ENCODE assay signal across 11 cellular contexts in genomic region chr15:70535071-70535954, GRCh38.
DNase-seq lines count a peak whose midpoint lies in the region; ATAC-seq and TF ChIP-seq lines count a peak whose summit lies in the region.
"Had no signal": no experiment of that assay in that cellular context is flagged by ENCODE, and none has a peak within 500 bp of the region (broad histone marks: within the 10 kb centered on the region; RNA-seq: fewer than 3 reads in every experiment).

No MANE protein-coding gene starts in this region.

- H3K4me3 Mint-ChIP-seq in T-helper 1 cell treated with Interleukin-12 subunit alpha and Interleukin-12 subunit beta and Interleukin-4 antibody, amounts not matched to agents 30 μg/mL and 1 μg/mL, for 36 hours = peak overlapping the region; percentile 79
- no peak overlapping the region for H3K4me3 Mint-ChIP-seq in H9

- no CpG with 5 or more reads among the region's 11 CpGs for WGBS in trophoblast cell (ENCODE audit: extremely low coverage, insufficient coverage, insufficient read length)
- no CpG with 5 or more reads among the region's 11 CpGs for WGBS in H9 (ENCODE audit: extremely low coverage, insufficient read length, low lambda C conversion rate)

- H3K56ac ChIP-seq in H9 (ENCODE audit: insufficient read length, low read depth, low read length) = no peak overlapping the region

- peak overlapping the region; percentile 68 for H3K27ac Mint-ChIP-seq in T-helper 1 cell treated with Interleukin-12 subunit alpha and Interleukin-12 subunit beta and Interleukin-4 antibody, amounts not matched to agents 30 μg/mL and 1 μg/mL, for 36 hours
- peak overlapping the region; percentile 66 to 93 for H3K27ac Mint-ChIP-seq in activated naive CD4-positive, alpha-beta T cell treated with anti-CD3 and anti-CD28 coated beads, Interleukin-2, amount 50 U/mL, for 72 hours
- H3K27ac Mint-ChIP-seq in H9 = no peak overlapping the region

- no peak overlapping the region for H3T11ph ChIP-seq in H9 (ENCODE audit: low read length)

- H3K4me3 ChIP-seq in trophoblast cell (ENCODE audit: low read depth, low read length) = no peak overlapping the region
- H3K4me3 ChIP-seq: lung had no signal

- no peak overlapping the region for H2BK5ac ChIP-seq in trophoblast cell (ENCODE audit: low read depth, low read length, poor library complexity)
- H2BK5ac ChIP-seq in H9 (ENCODE audit: insufficient read length, low read length) = no peak overlapping the region

- in situ Hi-C loops in GM13977 (cut with MboI; ENCODE audit: low pct_unique_long_range_greater_than_20kb, low sequenced_read_pairs, unreplicated experiment) = no loop called here

- H3K23me2 ChIP-seq in H9 (ENCODE audit: insufficient read length, low read depth, low read length, poor library complexity, severe bottlenecking) = no peaks in the 10 kb centered on the region

- H3K4me1 ChIP-seq in trophoblast cell (ENCODE audit: control insufficient read depth in 1 of 2, insufficient read depth in 2 of 2, low read length in 2 of 2) (peaks cover 0 to 4% of the 10 kb centered on the region in 2 experiments), H9 (ENCODE audit: insufficient read depth, low read length) (no peaks in the 10 kb centered on the region; the same call in 1 of the 2 replicates)

- no peak overlapping the region for H2BK120ac ChIP-seq in trophoblast cell (ENCODE audit: insufficient read depth, low read length, poor library complexity)
- no peak overlapping the region for H2BK120ac ChIP-seq in H9 (ENCODE audit: low read depth, low read length, poor library complexity, severe bottlenecking)

- no peak overlapping the region for H3K4ac ChIP-seq in trophoblast cell (ENCODE audit: low read depth, low read length)
- H3K4ac ChIP-seq in H9 (ENCODE audit: low read depth, low read length) = no peak overlapping the region

- H3K79me2 ChIP-seq in trophoblast cell (ENCODE audit: control insufficient read depth, insufficient read depth, low read length, poor library complexity) (no peaks in the 10 kb centered on the region), H9 (ENCODE audit: insufficient read depth, low read length) (no peaks in the 10 kb centered on the region)

- H3K4me2 ChIP-seq in trophoblast cell (ENCODE audit: low read length) (no peak overlapping the region), H9 (ENCODE audit: insufficient read depth, insufficient read length, low read length) (no peak overlapping the region)

- H3K27ac ChIP-seq in trophoblast cell (ENCODE audit: low read depth, low read length) (no peak overlapping the region), H9 (ENCODE audit: insufficient read length, low read depth, low read length) (no peak overlapping the region)
- H3K27ac ChIP-seq: epithelial cell of prostate had no signal

- H3K27me3 ChIP-seq in trophoblast cell (ENCODE audit: insufficient read depth, low read length) (peaks cover 3% of the 10 kb centered on the region), H9 (ENCODE audit: insufficient read depth, low read length) (no peaks in the 10 kb centered on the region)

- H3K4me1 Mint-ChIP-seq in T-helper 1 cell treated with Interleukin-12 subunit alpha and Interleukin-12 subunit beta and Interleukin-4 antibody, amounts not matched to agents 30 μg/mL and 1 μg/mL, for 36 hours (ENCODE audit: low read depth) = peaks cover 32% of the 10 kb centered on the region
- peaks cover 29 to 33% of the 10 kb centered on the region in 2 experiments for H3K4me1 Mint-ChIP-seq in H9

- no peak overlapping the region for H2BK12ac ChIP-seq in trophoblast cell (ENCODE audit: low read length)
- H2BK12ac ChIP-seq in H9 (ENCODE audit: insufficient read length, low read depth, low read length) = no peak overlapping the region

- H3K14ac ChIP-seq in trophoblast cell (ENCODE audit: low read length) (no peak overlapping the region), H9 (ENCODE audit: insufficient read depth, low read length) (no peak overlapping the region)

- H4K20me1 ChIP-seq in H9 (ENCODE audit: control insufficient read depth, insufficient read depth, insufficient read length) = no peaks in the 10 kb centered on the region

- ATAC-seq in activated naive CD4-positive, alpha-beta T cell treated with anti-CD3 and anti-CD28 coated beads, Interleukin-2, amount 50 U/mL, for 72 hours = peak; percentile 81 to 82
- ATAC-seq in HG03565 (IDR thresholded peaks at IDR 0.05; ENCODE audit: unreplicated experiment) = no peak
- ATAC-seq in HG03432 (IDR thresholded peaks at IDR 0.05; ENCODE audit: unreplicated experiment) = no peak

- H3K9me3 Mint-ChIP-seq in T-helper 1 cell treated with Interleukin-12 subunit alpha and Interleukin-12 subunit beta and Interleukin-4 antibody, amounts not matched to agents 30 μg/mL and 1 μg/mL, for 36 hours = no peaks in the 10 kb centered on the region
- H3K9me3 Mint-ChIP-seq in activated naive CD4-positive, alpha-beta T cell treated with anti-CD3 and anti-CD28 coated beads, Interleukin-2, amount 50 U/mL, for 72 hours = no peaks in the 10 kb centered on the region
- no peaks in the 10 kb centered on the region for H3K9me3 Mint-ChIP-seq in H9

- no peak overlapping the region for H2BK15ac ChIP-seq in H9 (ENCODE audit: low read depth, low read length)

- DNase-seq in GM13977 (ENCODE audit: low spot score) (peak; percentile 26), trophoblast cell (no peak), H9 (no peak)
- DNase-seq in activated naive CD4-positive, alpha-beta T cell treated with anti-CD3 and anti-CD28 coated beads, Interleukin-2, amount 50 U/mL, for 72 hours (ENCODE audit: low spot score in 2 of 2) = peak in 1 of 2 donors; percentile 44
- peak; percentile 18 to 25 for DNase-seq in stimulated activated CD4-positive, alpha-beta T cell treated with anti-CD3 and anti-CD28 coated beads, Interleukin-15, amount 100 ng/mL, for 1 hour (ENCODE audit: low read depth in 1 of 2, low spot score in 1 of 2)
- DNase-seq: NCI-H2081 treated with DMSO at 0.1 percent for 48 hours had no signal

- H2AFZ ChIP-seq in trophoblast cell (ENCODE audit: insufficient read depth, low read length, poor library complexity) = no peak overlapping the region
- no peak overlapping the region for H2AFZ ChIP-seq in H9 (ENCODE audit: low read length)

- H4K91ac ChIP-seq in trophoblast cell (ENCODE audit: low read depth, low read length) (no peak overlapping the region), H9 (ENCODE audit: insufficient read length, low read depth, low read length) (no peak overlapping the region)

- no peaks in the 10 kb centered on the region for H3K36me3 ChIP-seq in trophoblast cell (ENCODE audit: control insufficient read depth in 1 of 2, insufficient read depth in 2 of 2, low read length in 2 of 2)

- H3K18ac ChIP-seq in trophoblast cell (ENCODE audit: low read length) (no peak overlapping the region), H9 (ENCODE audit: insufficient read length, low read depth, low read length) (no peak overlapping the region)

- H4K5ac ChIP-seq in H9 (ENCODE audit: insufficient read length, low read depth, low read length) = no peak overlapping the region

- no peak overlapping the region for H2BK20ac ChIP-seq in H9 (ENCODE audit: low read depth, low read length, poor library complexity, severe bottlenecking)

- no peaks in the 10 kb centered on the region for H3K79me1 ChIP-seq in trophoblast cell (ENCODE audit: low read length)
- no peaks in the 10 kb centered on the region for H3K79me1 ChIP-seq in H9 (ENCODE audit: insufficient read depth, low read depth, low read length, poor library complexity, severe bottlenecking)

- H3K9ac ChIP-seq in trophoblast cell (ENCODE audit: low read length) = no peak overlapping the region
- H3K9ac ChIP-seq in H9 (ENCODE audit: extremely low read depth, insufficient read length, low read length) = no peak overlapping the region

- TF ChIP-seq CTCF in GM13977 (IDR thresholded peaks at IDR 0.05; ENCODE audit: extremely low read depth, insufficient read depth, missing control alignments) (no peak), H9 (conservative IDR thresholded peaks at IDR 0.05) (no peak)

- no peaks in the 10 kb centered on the region for H3K36me3 Mint-ChIP-seq in T-helper 1 cell treated with Interleukin-12 subunit alpha and Interleukin-12 subunit beta and Interleukin-4 antibody, amounts not matched to agents 30 μg/mL and 1 μg/mL, for 36 hours (ENCODE audit: low read depth)
- H3K36me3 Mint-ChIP-seq in activated naive CD4-positive, alpha-beta T cell treated with anti-CD3 and anti-CD28 coated beads, Interleukin-2, amount 50 U/mL, for 72 hours = peaks cover 0 to 10% of the 10 kb centered on the region in 2 donors
- no peaks in the 10 kb centered on the region for H3K36me3 Mint-ChIP-seq in H9 (ENCODE audit: insufficient read depth in 1 of 3, low read depth in 3 of 3)

- peaks cover 32% of the 10 kb centered on the region for H3K27me3 Mint-ChIP-seq in T-helper 1 cell treated with Interleukin-12 subunit alpha and Interleukin-12 subunit beta and Interleukin-4 antibody, amounts not matched to agents 30 μg/mL and 1 μg/mL, for 36 hours (ENCODE audit: low read depth)
- peaks cover 5% of the 10 kb centered on the region for H3K27me3 Mint-ChIP-seq in H9 (ENCODE audit: low read depth)

- H3K23ac ChIP-seq in trophoblast cell (ENCODE audit: low read length) (no peak overlapping the region), H9 (ENCODE audit: insufficient read length, low read depth, low read length) (no peak overlapping the region)

- H3K9me3 ChIP-seq in trophoblast cell (ENCODE audit: insufficient read depth, low read depth, low read length) (no peaks in the 10 kb centered on the region), H9 (ENCODE audit: control insufficient read depth, low read depth, low read length) (no peaks in the 10 kb centered on the region)

- H2AK5ac ChIP-seq in trophoblast cell (ENCODE audit: low read length) (no peak overlapping the region), H9 (ENCODE audit: insufficient read length, low read length) (no peak overlapping the region)

- no peak overlapping the region for H4K8ac ChIP-seq in trophoblast cell (ENCODE audit: low read depth, low read length)
- H4K8ac ChIP-seq in H9 (replicated peaks; ENCODE audit: insufficient read length, low read depth, low read length) = no peak overlapping the region

- H4K12ac ChIP-seq in trophoblast cell (ENCODE audit: low read depth, low read length) = no peak overlapping the region

Comparison
In these comparisons a context has a peak if more than half of its experiments do, and no peak if none do; other contexts are left out.
1. DNase-seq: peak in GM13977 (single experiment) and stimulated activated CD4-positive, alpha-beta T cell treated with anti-CD3 and anti-CD28 coated beads, Interleukin-15, amount 100 ng/mL, for 1 hour (2 of 2); none in trophoblast cell (0 of 2) and H9 (single experiment).
2. H3K27ac Mint-ChIP-seq: peak in T-helper 1 cell treated with Interleukin-12 subunit alpha and Interleukin-12 subunit beta and Interleukin-4 antibody, amounts not matched to agents 30 μg/mL and 1 μg/mL, for 36 hours (single experiment) and activated naive CD4-positive, alpha-beta T cell treated with anti-CD3 and anti-CD28 coated beads, Interleukin-2, amount 50 U/mL, for 72 hours (2 of 2); none in H9 (0 of 3).
3. ATAC-seq: peak in activated naive CD4-positive, alpha-beta T cell treated with anti-CD3 and anti-CD28 coated beads, Interleukin-2, amount 50 U/mL, for 72 hours (2 of 2); none in HG03565 (single experiment) and HG03432 (single experiment).